In the genomic region with DNA sequence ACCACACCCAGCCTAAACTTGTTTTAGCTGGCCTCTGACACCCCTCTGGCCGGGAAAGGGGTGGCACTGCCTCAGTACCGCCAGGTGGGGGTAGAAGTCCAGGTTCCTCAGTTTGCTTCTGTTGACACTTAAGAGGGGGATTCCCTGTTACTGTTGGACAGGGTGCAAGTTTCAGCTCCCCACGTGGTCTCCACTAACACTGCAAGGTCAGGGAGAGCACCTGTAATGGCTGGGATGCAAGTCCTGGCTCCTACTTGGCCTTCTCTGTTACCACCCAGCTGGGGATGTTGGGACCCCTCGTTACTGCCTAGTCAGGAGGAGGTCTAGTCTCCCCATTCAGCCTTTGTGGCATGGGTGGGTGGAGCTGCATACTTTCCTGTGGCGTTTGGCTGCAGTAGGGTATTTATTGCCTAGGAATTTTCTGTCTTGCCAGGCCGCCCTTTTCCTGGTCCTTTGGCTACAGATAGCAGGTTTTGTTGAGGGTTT, we compare ENCODE assay signal across 11 cellular contexts. TPM values are rescaled to one million over a fixed set of nuclear protein-coding genes. Genes with fewer than 3 reads are reported as not detected.
DNase-seq lines count a peak whose midpoint lies in the region; ATAC-seq, FAIRE-seq and TF ChIP-seq lines count a peak whose summit lies in the region.
"Had no signal": no experiment of that assay in that cellular context is flagged by ENCODE, and none has a peak within 500 bp of the region (broad histone marks: within the 10 kb centered on the region; RNA-seq: fewer than 3 reads in every experiment).

No MANE protein-coding gene starts in this region.

- no peak for TF ChIP-seq POLR2A in heart left ventricle (IDR thresholded peaks at IDR 0.05)

- H3K4me3 ChIP-seq in GM12865 (ENCODE audit: low read depth, low read length) (no peak overlapping the region), heart left ventricle (no peak overlapping the region), pancreas (no peak overlapping the region)
- H3K4me3 ChIP-seq: testis had no signal

- peak in 1 of 4 donors; percentile 8 for ATAC-seq in heart left ventricle
- ATAC-seq in pancreas: peak; percentile 56 to 71 (median 60)
- ATAC-seq: natural killer cell treated with Interleukin-12 subunit alpha and Interleukin-12 subunit beta and Interleukin-15 and Interleukin-18, amount 100 ng/mL, for 72 hours had no signal

- H3K36me3 ChIP-seq in heart left ventricle: no peaks in the 10 kb centered on the region
- no peaks in the 10 kb centered on the region for H3K36me3 ChIP-seq in pancreas

- DNase-seq in GM12865 (ENCODE audit: low read depth) (peak; percentile 46), RPMI8226 (peak; percentile 33), heart left ventricle (no peak), pancreas (no peak), NCI-H524 treated with DMSO at 0.1 percent for 48 hours (lab: John Stamatoyannopoulos, UW) (no peak), NCI-H2171 (lab: John Stamatoyannopoulos, UW) (no peak), amniotic stem cell (lab: John Stamatoyannopoulos, UW) (no peak), inferior parietal cortex (ENCODE audit: extremely low spot score) (no peak)
- DNase-seq: glutamatergic neuron, testis had no signal

- H3K9me3 ChIP-seq in heart left ventricle: no peaks in the 10 kb centered on the region
- H3K9me3 ChIP-seq in pancreas: no peaks in the 10 kb centered on the region
- H3K9me3 ChIP-seq: testis had no signal

- FAIRE-seq in pancreas (lab: Jason Lieb, UNC): no peak

- intact Hi-C loops in heart left ventricle (cut with DNase I): no loop called here
- intact Hi-C loops in pancreas (cut with DNase I): no loop called here

- H3K27ac ChIP-seq in heart left ventricle (peak overlapping the region in 8 of 12 donors; percentile 25 to 71 (median 46)), pancreas (peak overlapping the region in 2 of 4 donors; percentile 55 to 58)
- H3K27ac ChIP-seq: testis had no signal

- peak; percentile 45 for TF ChIP-seq CTCF in GM12865 (IDR thresholded peaks at IDR 0.05; ENCODE audit: insufficient read depth, low read depth, low read length, missing control alignments)
- no peak for TF ChIP-seq CTCF in heart left ventricle (IDR thresholded peaks at IDR 0.05)
- TF ChIP-seq CTCF in pancreas (IDR thresholded peaks at IDR 0.05): no peak

- H3K4me1 ChIP-seq in heart left ventricle: peaks cover 0 to 31% (median 15%) of the 10 kb centered on the region in 12 donors
- H3K4me1 ChIP-seq in pancreas: peaks cover 0 to 4% (median 3%) of the 10 kb centered on the region in 3 donors

- H3K27me3 ChIP-seq in heart left ventricle: no peaks in the 10 kb centered on the region
- no peaks in the 10 kb centered on the region for H3K27me3 ChIP-seq in pancreas
- H3K27me3 ChIP-seq: testis had no signal

- WGBS in heart left ventricle, 4 donors: 57 to 76% (median 71%) methylated on average over 4 to 6 of the region's 6 CpGs
- 47 to 48% methylated on average over 6 of the region's 6 CpGs for WGBS in pancreas, 2 donors

RNA-seq across cellular contexts. Expression of gene MFAP4, which starts 10.6 kb away (rescaled TPM):
- 10 to 100 TPM; 15.7 to 84.3 (median 51.3) TPM for total RNA-seq in heart left ventricle
- polyA plus RNA-seq in heart left ventricle: 10 to 100 TPM; 19.4 to 29.0 TPM
- 10 to 100 TPM in 3 of 6 donors, 1 to 10 TPM in 3; 1.2 to 25.5 (median 9.5) TPM for total RNA-seq in pancreas
- polyA plus RNA-seq in pancreas: 10 to 100 TPM in 1 of 2 donors, 1 to 10 TPM in 1; 9.9 to 13.0 TPM
- total RNA-seq: natural killer cell treated with Interleukin-12 subunit alpha and Interleukin-12 subunit beta and Interleukin-15 and Interleukin-18, amount 100 ng/mL, for 72 hours had no signal

RNA-seq across cellular contexts. Expression of gene RNF112, which starts 13.4 kb away (rescaled TPM):
- total RNA-seq in heart left ventricle (1 to 10 TPM in 6 of 9 donors, under 1 TPM in 3; 0.45 to 1.5 (median 1.1) TPM), pancreas (1 to 10 TPM in 1 of 6 donors, under 1 TPM in 5; 0.34 to 1.2 (median 0.46) TPM)
- polyA plus RNA-seq in heart left ventricle (1 to 10 TPM; 2.6 to 3.0 TPM), pancreas (1 to 10 TPM; 1.2 to 3.0 TPM)

RNA-seq across cellular contexts. Expression of gene MAPK7, which starts 19.3 kb away (rescaled TPM):
- total RNA-seq in heart left ventricle (10 to 100 TPM in 6 of 9 donors, 1 to 10 TPM in 3; 8.2 to 25.4 (median 12.1) TPM), pancreas (1 to 10 TPM; 3.4 to 9.6 (median 7.0) TPM)
- polyA plus RNA-seq in heart left ventricle (10 to 100 TPM in 1 of 2 donors, 1 to 10 TPM in 1; 5.7 to 20.0 TPM), pancreas (10 to 100 TPM; 10.2 to 10.5 TPM)

RNA-seq across cellular contexts. Expression of gene B9D1, which starts 35.1 kb away (rescaled TPM):
- 10 to 100 TPM in 5 of 9 donors, 1 to 10 TPM in 4; 5.6 to 27.9 (median 10.8) TPM for total RNA-seq in heart left ventricle
- 10 to 100 TPM in 1 of 2 donors, 1 to 10 TPM in 1; 9.1 to 10.7 TPM for polyA plus RNA-seq in heart left ventricle
- total RNA-seq in pancreas: 10 to 100 TPM in 3 of 6 donors, 1 to 10 TPM in 3; 6.6 to 13.2 (median 10.6) TPM
- 10 to 100 TPM; 22.0 to 39.6 TPM for polyA plus RNA-seq in pancreas

Comparison
In these comparisons a context has a peak if more than half of its experiments do, and no peak if none do; other contexts are left out.
1. DNase-seq: peak in GM12865 (single experiment) and RPMI8226 (single experiment); none in heart left ventricle (0 of 5), pancreas (0 of 6), NCI-H524 treated with DMSO at 0.1 percent for 48 hours (single experiment), NCI-H2171 (single experiment), amniotic stem cell (single experiment) and inferior parietal cortex (single experiment).